In genomic region chr5:35369965-35370790, GRCh38 we compare ENCODE assay signal across 12 cellular contexts.
DNase-seq lines count a peak whose midpoint lies in the region; ATAC-seq and TF ChIP-seq lines count a peak whose summit lies in the region.
"Had no signal": no experiment of that assay in that cellular context is flagged by ENCODE, and none has a peak within 500 bp of the region (broad histone marks: within the 10 kb centered on the region; RNA-seq: fewer than 3 reads in every experiment).

No MANE protein-coding gene starts in this region.

- H3K9me3 ChIP-seq in ascending aorta, result no peaks in the 10 kb centered on the region

- no peak overlapping the region for H3K4me3 ChIP-seq in ascending aorta

- ATAC-seq in HG03354 (IDR thresholded peaks at IDR 0.05; ENCODE audit: poor library complexity, severe bottlenecking, unreplicated experiment), result peak; percentile 57

- H3K36me3 ChIP-seq in ascending aorta, result no peaks in the 10 kb centered on the region

- no peak for TF ChIP-seq CTCF in ascending aorta (IDR thresholded peaks at IDR 0.05)

- DNase-seq in COLO668 (lab: John Stamatoyannopoulos, UW; ENCODE audit: unreplicated experiment) (peak; percentile 32), NCI-H69 (lab: John Stamatoyannopoulos, UW) (peak; percentile 67), foreskin melanocyte (peak; percentile 47), GOT3 (lab: John Stamatoyannopoulos, UW) (no peak), cerebellar nuclear complex (lab: John Stamatoyannopoulos, UW) (no peak), ascending aorta (ENCODE audit: low spot score in 2 of 2) (no peak), glomerular visceral epithelial cell (ENCODE audit: extremely low spot score) (no peak)
- DNase-seq: activated T-cell treated with anti-CD3 and anti-CD28 coated beads, Interleukin-2, amount 50 U/mL, for 24 hours; dermis blood vessel endothelial cell; DMS79 treated with DMSO at 0.1 percent for 48 hours; kidney glomerular epithelial cell had no signal

- no peak overlapping the region for H3K27ac ChIP-seq in ascending aorta

- H3K27me3 ChIP-seq in ascending aorta, result no peaks in the 10 kb centered on the region

- intact Hi-C loops in ascending aorta (cut with DNase I), result no loop called here

- no peaks in the 10 kb centered on the region for H3K4me1 ChIP-seq in ascending aorta

Comparison
In these comparisons a context has a peak if more than half of its experiments do, and no peak if none do; other contexts are left out.
1. DNase-seq: peak in COLO668 (single experiment), NCI-H69 (single experiment) and foreskin melanocyte (single experiment); none in GOT3 (single experiment), cerebellar nuclear complex (0 of 2), ascending aorta (0 of 2) and glomerular visceral epithelial cell (single experiment).